In genomic region chr1:48572632-48573258, GRCh38 we compare ENCODE assay signal across 9 cellular contexts.
DNase-seq lines count a peak whose midpoint lies in the region; ATAC-seq and TF ChIP-seq lines count a peak whose summit lies in the region.
"Had no signal": no experiment of that assay in that cellular context is flagged by ENCODE, and none has a peak within 500 bp of the region (broad histone marks: within the 10 kb centered on the region; RNA-seq: fewer than 3 reads in every experiment).

No MANE protein-coding gene starts in this region.

- H3K27ac ChIP-seq in foreskin keratinocyte: no peak overlapping the region

- POLR2A ChIA-PET in activated CD4-positive, alpha-beta memory T cell treated with anti-CD3 and anti-CD28 coated beads for 36 hours (lab: Charles Lee): no interaction called here
- POLR2A ChIA-PET in activated CD4-positive, alpha-beta memory T cell treated with anti-CD3 and anti-CD28 coated beads, Interleukin-2, amount 10 ng/mL, durations not matched to agents 7 days and 5 days (lab: Charles Lee): no interaction called here

- DNase-seq in activated CD4-positive, alpha-beta memory T cell treated with anti-CD3 and anti-CD28 coated beads for 36 hours: peak; percentile 10
- no peak for DNase-seq in activated CD4-positive, alpha-beta memory T cell treated with anti-CD3 and anti-CD28 coated beads, Interleukin-2, amount 10 ng/mL, durations not matched to agents 7 days and 5 days
- DNase-seq in NCI-H1694 treated with DMSO at 0.1 percent for 48 hours (lab: John Stamatoyannopoulos, UW) (peak; percentile 70), SW480 (ENCODE audit: low spot score) (peak; percentile 56), foreskin keratinocyte (peak in 1 of 2 donors; percentile 29), omental fat pad (ENCODE audit: low spot score) (no peak)
- DNase-seq in activated CD4-positive, CD25-positive, alpha-beta regulatory T cell treated with anti-CD3 and anti-CD28 coated beads, Interleukin-2, amount 50 U/mL, for 72 hours: no peak

- H3K36me3 Mint-ChIP-seq in activated CD4-positive, alpha-beta memory T cell treated with anti-CD3 and anti-CD28 coated beads for 36 hours: no peaks in the 10 kb centered on the region
- no peaks in the 10 kb centered on the region for H3K36me3 Mint-ChIP-seq in activated CD4-positive, alpha-beta memory T cell treated with anti-CD3 and anti-CD28 coated beads, Interleukin-2, amount 10 ng/mL, durations not matched to agents 7 days and 5 days (ENCODE audit: low read depth)
- H3K36me3 Mint-ChIP-seq: activated naive CD4-positive, alpha-beta T cell treated with anti-CD3 and anti-CD28 coated beads, Interleukin-2, amount 50 U/mL, for 72 hours had no signal

- H3K4me1 ChIP-seq in foreskin keratinocyte: no peaks in the 10 kb centered on the region

- peak; percentile 75 for TF ChIP-seq CTCF in foreskin keratinocyte (conservative IDR thresholded peaks at IDR 0.05)
- TF ChIP-seq CTCF in omental fat pad (IDR thresholded peaks at IDR 0.05): no peak

- H3K4me1 Mint-ChIP-seq in activated CD4-positive, alpha-beta memory T cell treated with anti-CD3 and anti-CD28 coated beads for 36 hours (ENCODE audit: low read depth): no peaks in the 10 kb centered on the region
- no peaks in the 10 kb centered on the region for H3K4me1 Mint-ChIP-seq in activated CD4-positive, alpha-beta memory T cell treated with anti-CD3 and anti-CD28 coated beads, Interleukin-2, amount 10 ng/mL, durations not matched to agents 7 days and 5 days

- no peaks in the 10 kb centered on the region for H3K27me3 Mint-ChIP-seq in activated CD4-positive, alpha-beta memory T cell treated with anti-CD3 and anti-CD28 coated beads for 36 hours
- H3K27me3 Mint-ChIP-seq in activated CD4-positive, alpha-beta memory T cell treated with anti-CD3 and anti-CD28 coated beads, Interleukin-2, amount 10 ng/mL, durations not matched to agents 7 days and 5 days: peaks cover 1% of the 10 kb centered on the region

- intact Hi-C loops in activated CD4-positive, alpha-beta memory T cell treated with anti-CD3 and anti-CD28 coated beads for 36 hours (cut with micrococcal nuclease): loop anchor here (2.0 kb wide), 1 partner anchor 124 kb away; no protein-coding TSS in a partner anchor

- no peak overlapping the region for H3K27ac Mint-ChIP-seq in activated CD4-positive, alpha-beta memory T cell treated with anti-CD3 and anti-CD28 coated beads for 36 hours
- H3K27ac Mint-ChIP-seq in activated CD4-positive, alpha-beta memory T cell treated with anti-CD3 and anti-CD28 coated beads, Interleukin-2, amount 10 ng/mL, durations not matched to agents 7 days and 5 days: no peak overlapping the region
- H3K27ac Mint-ChIP-seq: activated naive CD4-positive, alpha-beta T cell treated with anti-CD3 and anti-CD28 coated beads, Interleukin-2, amount 50 U/mL, for 72 hours had no signal

- CTCF ChIA-PET in activated CD4-positive, alpha-beta memory T cell treated with anti-CD3 and anti-CD28 coated beads for 36 hours (lab: Charles Lee): no interaction called here
- CTCF ChIA-PET in activated CD4-positive, alpha-beta memory T cell treated with anti-CD3 and anti-CD28 coated beads, Interleukin-2, amount 10 ng/mL, durations not matched to agents 7 days and 5 days (lab: Charles Lee): no interaction called here

- no peaks in the 10 kb centered on the region for H3K9me3 Mint-ChIP-seq in activated CD4-positive, alpha-beta memory T cell treated with anti-CD3 and anti-CD28 coated beads for 36 hours
- H3K9me3 Mint-ChIP-seq in activated CD4-positive, alpha-beta memory T cell treated with anti-CD3 and anti-CD28 coated beads, Interleukin-2, amount 10 ng/mL, durations not matched to agents 7 days and 5 days: no peaks in the 10 kb centered on the region
- H3K9me3 Mint-ChIP-seq: activated naive CD4-positive, alpha-beta T cell treated with anti-CD3 and anti-CD28 coated beads, Interleukin-2, amount 50 U/mL, for 72 hours had no signal

- ATAC-seq in HG02623 (IDR thresholded peaks at IDR 0.05; ENCODE audit: unreplicated experiment) (peak; percentile 65), foreskin keratinocyte (peak; percentile 77), omental fat pad (ENCODE audit: low FRiP score) (peak; percentile 85)

- H3K27me3 ChIP-seq in foreskin keratinocyte: peaks cover 10% of the 10 kb centered on the region

- no peak overlapping the region for H3K4me3 Mint-ChIP-seq in activated CD4-positive, alpha-beta memory T cell treated with anti-CD3 and anti-CD28 coated beads for 36 hours
- H3K4me3 Mint-ChIP-seq in activated CD4-positive, alpha-beta memory T cell treated with anti-CD3 and anti-CD28 coated beads, Interleukin-2, amount 10 ng/mL, durations not matched to agents 7 days and 5 days: no peak overlapping the region

Comparison
In these comparisons a context has a peak if more than half of its experiments do, and no peak if none do; other contexts are left out.
1. DNase-seq: peak in activated CD4-positive, alpha-beta memory T cell treated with anti-CD3 and anti-CD28 coated beads for 36 hours (single experiment), NCI-H1694 treated with DMSO at 0.1 percent for 48 hours (single experiment) and SW480 (single experiment); none in activated CD4-positive, alpha-beta memory T cell treated with anti-CD3 and anti-CD28 coated beads, Interleukin-2, amount 10 ng/mL, durations not matched to agents 7 days and 5 days (single experiment), omental fat pad (single experiment) and activated CD4-positive, CD25-positive, alpha-beta regulatory T cell treated with anti-CD3 and anti-CD28 coated beads, Interleukin-2, amount 50 U/mL, for 72 hours (single experiment).
2. Peak in every context shown above with its lines, with median percentiles within 50 percentile points of each other: ATAC-seq.